In genomic region chr3:170012683-170013400, GRCh38 we compare ENCODE assay signal across 24 cellular contexts. TPM values are rescaled to one million over a fixed set of nuclear protein-coding genes. Genes with fewer than 3 reads are reported as not detected.
DNase-seq lines count a peak whose midpoint lies in the region; ATAC-seq, FAIRE-seq and TF ChIP-seq lines count a peak whose summit lies in the region.
"Had no signal": no experiment of that assay in that cellular context is flagged by ENCODE, and none has a peak within 500 bp of the region (broad histone marks: within the 10 kb centered on the region; RNA-seq: fewer than 3 reads in every experiment).

No MANE protein-coding gene starts in this region.

- H4K20me1 ChIP-seq in HepG2 (ENCODE audit: insufficient read depth, low read length), result no peaks in the 10 kb centered on the region
- no peaks in the 10 kb centered on the region for H4K20me1 ChIP-seq in SK-N-SH (ENCODE audit: insufficient read depth)
- H4K20me1 ChIP-seq: BLaER1 treated with 17β-estradiol and CSF1 and Interleukin-3, amounts not matched to agents 10 nM and 100 nM had no signal

- no peak overlapping the region for H2AFZ ChIP-seq in HepG2 (ENCODE audit: low read length)
- no peak overlapping the region for H2AFZ ChIP-seq in SK-N-SH (ENCODE audit: low read depth)

- H3K27me3 ChIP-seq in HepG2 (ENCODE audit: control insufficient read depth in 1 of 2, insufficient read depth in 2 of 2, low read length in 2 of 2) (no peaks in the 10 kb centered on the region), right lobe of liver (no peaks in the 10 kb centered on the region), colonic mucosa (no peaks in the 10 kb centered on the region), SK-N-SH (ENCODE audit: insufficient read depth) (no peaks in the 10 kb centered on the region), tibial nerve (no peaks in the 10 kb centered on the region)
- H3K27me3 ChIP-seq: ascending aorta; BLaER1 treated with 17β-estradiol and CSF1 and Interleukin-3, amounts not matched to agents 10 nM and 100 nM; SJSA1 had no signal

- TF ChIP-seq CTCF in HepG2 (CRISPR knock-in tag; IDR thresholded peaks at IDR 0.05), result no peak
- TF ChIP-seq CTCF in right lobe of liver (IDR thresholded peaks at IDR 0.05), result no peak
- no peak for TF ChIP-seq CTCF in colonic mucosa (IDR thresholded peaks at IDR 0.05)
- no peak for TF ChIP-seq CTCF in SK-N-SH (IDR thresholded peaks at IDR 0.05)
- no peak for TF ChIP-seq CTCF in tibial nerve (IDR thresholded peaks at IDR 0.05)

- H3K36me3 ChIP-seq in HepG2 (replicated peaks in 1 of 2; ENCODE audit: control insufficient read depth in 1 of 2, insufficient read depth in 2 of 2, low read length in 2 of 2) (no peaks in the 10 kb centered on the region), right lobe of liver (no peaks in the 10 kb centered on the region), colonic mucosa (no peaks in the 10 kb centered on the region), SK-N-SH (replicated peaks in 1 of 2; ENCODE audit: control insufficient read depth in 1 of 2, insufficient read depth in 2 of 2, low read length in 1 of 2) (no peaks in the 10 kb centered on the region), tibial nerve (no peaks in the 10 kb centered on the region)
- H3K36me3 ChIP-seq: ascending aorta; BLaER1 treated with 17β-estradiol and CSF1 and Interleukin-3, amounts not matched to agents 10 nM and 100 nM; left ventricle myocardium inferior; SJSA1 had no signal

- no peak for FAIRE-seq in HepG2 (lab: Jason Lieb, UNC)
- FAIRE-seq: A204.1 had no signal

- no peaks in the 10 kb centered on the region for H3K9me2 ChIP-seq in SK-N-SH

- H3K9me3 ChIP-seq in HepG2 (ENCODE audit: low read length) (no peaks in the 10 kb centered on the region), right lobe of liver (no peaks in the 10 kb centered on the region), colonic mucosa (no peaks in the 10 kb centered on the region), SK-N-SH (no peaks in the 10 kb centered on the region), tibial nerve (no peaks in the 10 kb centered on the region)
- H3K9me3 ChIP-seq: ascending aorta; BLaER1 treated with 17β-estradiol and CSF1 and Interleukin-3, amounts not matched to agents 10 nM and 100 nM; left ventricle myocardium inferior; SJSA1 had no signal

- H3K9ac ChIP-seq in HepG2 (ENCODE audit: insufficient read depth, low read depth, low read length) (no peak overlapping the region), colonic mucosa (ENCODE audit: low read depth in 2 of 2, low read length in 2 of 2) (peak overlapping the region in 1 of 2 donors; percentile 64), SK-N-SH (no peak overlapping the region)
- H3K9ac ChIP-seq: BLaER1 treated with 17β-estradiol and CSF1 and Interleukin-3, amounts not matched to agents 10 nM and 100 nM; KMS-11 had no signal

- H3K27ac ChIP-seq in HepG2 (ENCODE audit: extremely low read length, insufficient read depth, low read length), result no peak overlapping the region
- H3K27ac ChIP-seq in right lobe of liver, result no peak overlapping the region
- H3K27ac ChIP-seq in colonic mucosa, result no peak overlapping the region
- H3K27ac ChIP-seq in SK-N-SH (ENCODE audit: low read depth in 2 of 2, low read length in 1 of 2), result no peak overlapping the region
- no peak overlapping the region for H3K27ac ChIP-seq in tibial nerve
- H3K27ac ChIP-seq: ascending aorta; BLaER1 treated with 17β-estradiol and CSF1 and Interleukin-3, amounts not matched to agents 10 nM and 100 nM; KMS-11; left ventricle myocardium inferior; SJSA1 had no signal

- DNase-seq in HepG2 (ENCODE audit: low spot score), result peak; percentile 16
- no peak for DNase-seq in right lobe of liver
- DNase-seq in NCI-H2227 (lab: John Stamatoyannopoulos, UW; ENCODE audit: unreplicated experiment), result peak; percentile 29
- DNase-seq in colonic mucosa, result peak; percentile 36
- no peak for DNase-seq in SK-N-SH
- DNase-seq in tibial nerve (ENCODE audit: low spot score in 2 of 2), result no peak
- DNase-seq in activated CD4-positive, alpha-beta T cell treated with anti-CD3 and anti-CD28 coated beads for 4 hours, result no peak
- DNase-seq: activated CD8-positive, alpha-beta T cell treated with anti-CD3 and anti-CD28 coated beads, Interleukin-2, amount 10 ng/mL, durations not matched to agents 7 days and 5 days; activated naive CD4-positive, alpha-beta T cell treated with anti-CD3 and anti-CD28 coated beads, Interleukin-2, amount 50 U/mL, for 16 hours; activated T-cell treated with anti-CD3 and anti-CD28 coated beads, Interleukin-2, amount 50 U/mL, for 24 hours; DMS153; effector memory CD8-positive, alpha-beta T cell; left ventricle myocardium inferior; NCI-H1092; NCI-H526; stimulated activated CD4-positive, alpha-beta T cell treated with anti-CD3 and anti-CD28 coated beads, Interleukin-4, amount 100 ng/mL, for 24 hours had no signal

- 32% methylated on average over 7 of the region's 7 CpGs for WGBS in HepG2 (ENCODE audit: low lambda C conversion rate)
- WGBS in right lobe of liver (ENCODE audit: insufficient coverage, low coverage, low lambda C conversion rate, missing lambda C conversion rate), result 53% methylated on average over 7 of the region's 7 CpGs
- 38% methylated on average over 7 of the region's 7 CpGs for WGBS in SK-N-SH (ENCODE audit: low lambda C conversion rate)
- WGBS in tibial nerve, 2 donors, result 55 to 57% methylated on average over 7 of the region's 7 CpGs

- no TSS peak for BruUV-seq in HepG2 (replicated peaks; lab: Mats Ljungman, UMichigan)

- in situ Hi-C loops in HepG2 (cut with HindIII; ENCODE audit: extremely low pct_ligation_motif_present, low pct_unique_long_range_greater_than_20kb), result no loop called here

- POLR2A ChIA-PET in HepG2 (lab: Yijun Ruan, JAX) (no interaction called here), SK-N-SH (lab: Yijun Ruan, JAX) (no interaction called here)

- TF ChIP-seq POLR2A in HepG2 (IDR thresholded peaks at IDR 0.05; ENCODE audit: insufficient read depth in 1 of 2, low read depth in 2 of 2, low read length in 2 of 2) (no peak), right lobe of liver (IDR thresholded peaks at IDR 0.05) (no peak), tibial nerve (IDR thresholded peaks at IDR 0.05) (no peak)

- no peaks in the 10 kb centered on the region for H3K79me2 ChIP-seq in HepG2 (ENCODE audit: insufficient read depth, low read length)
- no peaks in the 10 kb centered on the region for H3K79me2 ChIP-seq in SK-N-SH (ENCODE audit: insufficient read depth)

- ATAC-seq in HepG2, result peak; percentile 70
- no peak for ATAC-seq in right lobe of liver
- no peak for ATAC-seq in HG02623 (IDR thresholded peaks at IDR 0.05; ENCODE audit: unreplicated experiment)
- ATAC-seq: activated CD8-positive, alpha-beta T cell treated with anti-CD3 and anti-CD28 coated beads, Interleukin-2, amount 10 ng/mL, durations not matched to agents 7 days and 5 days; effector memory CD8-positive, alpha-beta T cell; Panc1; WTC11 had no signal

- CTCF ChIA-PET in HepG2 (lab: Yijun Ruan, JAX; ENCODE audit: low intra/inter-chr PET ratio, low total read pairs) (no interaction called here), SK-N-SH (lab: Yijun Ruan, JAX) (no interaction called here)

- TF ChIP-seq EP300 in HepG2 (IDR thresholded peaks at IDR 0.05; ENCODE audit: low read depth in 2 of 2, low read length in 2 of 2) (no peak), HepG2 (CRISPR knock-in tag; IDR thresholded peaks at IDR 0.05; ENCODE audit: borderline replicate concordance) (no peak), SK-N-SH (IDR thresholded peaks at IDR 0.05; ENCODE audit: borderline replicate concordance in 1 of 2, low read depth in 1 of 2, low read length in 1 of 2) (no peak), tibial nerve (IDR thresholded peaks at IDR 0.05) (no peak)

- H3K4me3 ChIP-seq in HepG2 (replicated peaks in 1 of 3; ENCODE audit: insufficient read depth in 1 of 3, low read depth in 2 of 3, low read length in 3 of 3), result peak overlapping the region; percentile 22 to 49 (median 25); a peak in 3 of 6 replicates
- H3K4me3 ChIP-seq in right lobe of liver, result no peak overlapping the region
- no peak overlapping the region for H3K4me3 ChIP-seq in colonic mucosa
- H3K4me3 ChIP-seq in SK-N-SH (ENCODE audit: low read depth in 2 of 2, low read length in 1 of 2), result no peak overlapping the region
- no peak overlapping the region for H3K4me3 ChIP-seq in tibial nerve
- H3K4me3 ChIP-seq: ascending aorta; BLaER1 treated with 17β-estradiol and CSF1 and Interleukin-3, amounts not matched to agents 10 nM and 100 nM; left ventricle myocardium inferior; SJSA1 had no signal

- intact Hi-C loops in HepG2 (cut with micrococcal nuclease; ENCODE audit: unreplicated experiment) (no loop called here), right lobe of liver (cut with DNase I) (no loop called here), colonic mucosa (cut with DNase I) (no loop called here)

- H3K4me2 ChIP-seq in HepG2 (ENCODE audit: low read depth, low read length) (peak overlapping the region; percentile 72), SK-N-SH (no peak overlapping the region)
- H3K4me2 ChIP-seq: BLaER1 treated with 17β-estradiol and CSF1 and Interleukin-3, amounts not matched to agents 10 nM and 100 nM; KMS-11 had no signal

- H3F3A ChIP-seq in SK-N-SH (replicated peaks; ENCODE audit: insufficient read depth), result no peaks in the 10 kb centered on the region

- H3K4me1 ChIP-seq in HepG2 (ENCODE audit: insufficient read depth, low read length) (peaks cover 27% of the 10 kb centered on the region), right lobe of liver (no peaks in the 10 kb centered on the region), colonic mucosa (no peaks in the 10 kb centered on the region), SK-N-SH (ENCODE audit: control insufficient read depth in 1 of 2, insufficient read depth in 2 of 2, low read depth in 1 of 2, low read length in 1 of 2) (no peaks in the 10 kb centered on the region), tibial nerve (no peaks in the 10 kb centered on the region)
- H3K4me1 ChIP-seq: ascending aorta, left ventricle myocardium inferior, SJSA1 had no signal

- TF ChIP-seq RAD21 in HepG2 (CRISPR knock-in tag; IDR thresholded peaks at IDR 0.05) (no peak), SK-N-SH (IDR thresholded peaks at IDR 0.05; ENCODE audit: low read length) (no peak)

RNA-seq across cellular contexts. Expression of gene GPR160, which starts 25.0 kb away (rescaled TPM):
- total RNA-seq in HepG2 (2016; rRNA removed; fragmentation: Illumina TruSeq; extraction: Trizol), result 12.1 and 14.0 TPM in 2 replicates
- 13.9 and 14.8 TPM in 2 replicates for total RNA-seq in HepG2 (2016; cell fraction: cytosol; rRNA removed; fragmentation: Illumina TruSeq; extraction: Trizol; ENCODE audit: low read depth)
- 11.1 and 12.6 TPM in 2 replicates for total RNA-seq in HepG2 (2016; cell fraction: insoluble cytoplasmic fraction; rRNA removed; fragmentation: Illumina TruSeq; extraction: Trizol)
- 24.8 and 29.9 TPM in 2 replicates for total RNA-seq in HepG2 (2016; cell fraction: membrane; rRNA removed; fragmentation: Illumina TruSeq; extraction: Trizol)
- total RNA-seq in HepG2 (2016; cell fraction: nucleus; rRNA removed; fragmentation: Illumina TruSeq; extraction: Trizol), result 9.0 and 9.5 TPM in 2 replicates
- polyA plus RNA-seq in HepG2 (2011; rRNA removed), result 15.5 and 23.2 TPM in 2 replicates
- 11.0 and 14.4 TPM in 2 replicates for polyA plus RNA-seq in HepG2 (2011; cell fraction: cytosol; rRNA removed)
- polyA plus RNA-seq in HepG2 (2011; cell fraction: nucleus; rRNA removed), result 4.1 and 4.9 TPM in 2 replicates
- polyA plus RNA-seq in HepG2 (2012), result 14.5 and 17.6 TPM in 2 replicates
- polyA plus RNA-seq in HepG2 (2016; cell fraction: cytosol; fragmentation: Illumina TruSeq; extraction: Trizol; ENCODE audit: low read depth), result 37.7 and 40.2 TPM in 2 replicates
- polyA plus RNA-seq in HepG2 (2016; cell fraction: insoluble cytoplasmic fraction; fragmentation: Illumina TruSeq; extraction: Trizol; ENCODE audit: low read depth), result 27.1 and 30.7 TPM in 2 replicates
- 48.6 and 61.0 TPM in 2 replicates for polyA plus RNA-seq in HepG2 (2016; cell fraction: membrane; fragmentation: Illumina TruSeq; extraction: Trizol; ENCODE audit: low read depth)
- polyA plus RNA-seq in HepG2 (2016; cell fraction: nucleus; fragmentation: Illumina TruSeq; extraction: Trizol; ENCODE audit: insufficient read depth, low read depth), result 17.4 and 17.9 TPM in 2 replicates
- polyA minus RNA-seq in HepG2 (2011; rRNA and poly(A)+ RNA removed; ENCODE audit: low replicate concordance), result 2.2 and 10.2 TPM in 2 replicates
- polyA minus RNA-seq in HepG2 (2011; cell fraction: cytosol; rRNA and poly(A)+ RNA removed), result 12.7 and 14.9 TPM in 2 replicates
- polyA minus RNA-seq in HepG2 (2011; cell fraction: nucleus; rRNA and poly(A)+ RNA removed), result 12.9 and 16.7 TPM in 2 replicates
- 1 to 10 TPM; 1.0 to 4.2 (median 1.6) TPM for total RNA-seq in right lobe of liver
- 10 to 100 TPM; 56.4 to 78.4 TPM for total RNA-seq in colonic mucosa
- polyA plus RNA-seq in SK-N-SH (2012; rRNA removed), result 0.31 and 0.41 TPM in 2 replicates
- polyA plus RNA-seq in SK-N-SH (2012; cell fraction: cytosol; rRNA removed), result 0.73 and 0.84 TPM in 2 replicates
- polyA plus RNA-seq in SK-N-SH (2012; cell fraction: nucleus; rRNA removed), result 0.12 and 0.17 TPM in 2 replicates
- 10 to 100 TPM in 1 of 4 donors, 1 to 10 TPM in 3; 1.7 to 17.7 (median 3.7) TPM for total RNA-seq in tibial nerve

RNA-seq across cellular contexts. Expression of gene SEC62, which starts 46.2 kb away (rescaled TPM):
- total RNA-seq in HepG2 (2016; rRNA removed; fragmentation: Illumina TruSeq; extraction: Trizol) (53.5 and 68.7 TPM in 2 replicates), right lobe of liver (100 to 1,000 TPM in 3 of 6 experiments, 10 to 100 TPM in 3; 38.5 to 133 (median 96.5) TPM), colonic mucosa (10 to 100 TPM; 70.0 to 98.3 TPM), tibial nerve (10 to 100 TPM; 36.0 to 53.3 (median 45.7) TPM)
- 23.2 and 27.8 TPM in 2 replicates for total RNA-seq in HepG2 (2016; cell fraction: cytosol; rRNA removed; fragmentation: Illumina TruSeq; extraction: Trizol; ENCODE audit: low read depth)
- total RNA-seq in HepG2 (2016; cell fraction: insoluble cytoplasmic fraction; rRNA removed; fragmentation: Illumina TruSeq; extraction: Trizol), result 52.0 and 67.0 TPM in 2 replicates
- 20.0 and 27.1 TPM in 2 replicates for total RNA-seq in HepG2 (2016; cell fraction: membrane; rRNA removed; fragmentation: Illumina TruSeq; extraction: Trizol)
- 65.7 and 66.3 TPM in 2 replicates for total RNA-seq in HepG2 (2016; cell fraction: nucleus; rRNA removed; fragmentation: Illumina TruSeq; extraction: Trizol)
- polyA plus RNA-seq in HepG2 (2011; rRNA removed) (54.0 and 55.7 TPM in 2 replicates), SK-N-SH (2012; rRNA removed) (15.0 and 21.7 TPM in 2 replicates)
- 22.3 and 33.1 TPM in 2 replicates for polyA plus RNA-seq in HepG2 (2011; cell fraction: cytosol; rRNA removed)
- 16.0 and 16.5 TPM in 2 replicates for polyA plus RNA-seq in HepG2 (2011; cell fraction: nucleus; rRNA removed)
- polyA plus RNA-seq in HepG2 (2012), result 82.5 and 100 TPM in 2 replicates
- 4.9 and 6.5 TPM in 2 replicates for polyA plus RNA-seq in HepG2 (2016; cell fraction: cytosol; fragmentation: Illumina TruSeq; extraction: Trizol; ENCODE audit: low read depth)
- 59.8 and 62.0 TPM in 2 replicates for polyA plus RNA-seq in HepG2 (2016; cell fraction: insoluble cytoplasmic fraction; fragmentation: Illumina TruSeq; extraction: Trizol; ENCODE audit: low read depth)
- 8.2 and 11.5 TPM in 2 replicates for polyA plus RNA-seq in HepG2 (2016; cell fraction: membrane; fragmentation: Illumina TruSeq; extraction: Trizol; ENCODE audit: low read depth)
- polyA plus RNA-seq in HepG2 (2016; cell fraction: nucleus; fragmentation: Illumina TruSeq; extraction: Trizol; ENCODE audit: insufficient read depth, low read depth), result 95.5 and 100 TPM in 2 replicates
- 136 and 163 TPM in 2 replicates for polyA minus RNA-seq in HepG2 (2011; rRNA and poly(A)+ RNA removed; ENCODE audit: low replicate concordance)
- polyA minus RNA-seq in HepG2 (2011; cell fraction: cytosol; rRNA and poly(A)+ RNA removed), result 36.2 and 39.5 TPM in 2 replicates
- 50.5 and 51.8 TPM in 2 replicates for polyA minus RNA-seq in HepG2 (2011; cell fraction: nucleus; rRNA and poly(A)+ RNA removed)
- 21.7 and 29.8 TPM in 2 replicates for polyA plus RNA-seq in SK-N-SH (2012; cell fraction: cytosol; rRNA removed)
- polyA plus RNA-seq in SK-N-SH (2012; cell fraction: nucleus; rRNA removed), result 5.8 and 16.3 TPM in 2 replicates

Comparison
In these comparisons a context has a peak if more than half of its experiments do, and no peak if none do; other contexts are left out.
1. DNase-seq: peak in HepG2 (single experiment), NCI-H2227 (single experiment) and colonic mucosa (single experiment); none in right lobe of liver (0 of 3), SK-N-SH (single experiment), tibial nerve (0 of 2) and activated CD4-positive, alpha-beta T cell treated with anti-CD3 and anti-CD28 coated beads for 4 hours (0 of 2).
2. H3K4me3 ChIP-seq: peak in HepG2 (3 of 3); none in right lobe of liver (0 of 3), colonic mucosa (single experiment), SK-N-SH (0 of 2) and tibial nerve (0 of 4).